23 cellular contexts compared by ENCODE assay signal in the genomic region with DNA sequence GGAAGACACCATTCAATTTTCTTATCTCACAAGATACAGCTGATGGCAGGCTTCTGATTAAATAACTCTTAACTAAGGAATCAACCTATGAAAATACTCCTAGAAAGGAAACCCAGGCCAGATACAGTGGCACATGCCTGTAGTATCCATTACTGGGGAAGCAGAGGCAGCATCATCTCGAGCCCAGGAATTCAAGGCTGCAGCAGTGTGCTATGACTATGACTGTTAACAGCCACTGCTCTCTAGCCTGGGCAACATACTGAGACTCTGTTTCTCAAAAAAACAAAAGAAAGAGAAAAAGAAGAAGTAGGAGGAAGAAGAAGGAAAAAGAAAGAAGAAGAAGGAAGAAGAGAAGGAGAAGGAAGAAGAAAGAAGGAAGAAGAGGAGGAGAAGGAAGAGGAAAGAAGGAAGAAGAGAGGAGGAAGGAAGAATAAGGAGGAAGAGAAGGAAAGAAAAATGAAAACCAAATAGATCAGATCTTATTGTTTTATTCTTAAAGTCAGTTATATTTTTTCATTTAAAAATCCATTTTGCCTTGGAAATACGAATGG.
"Had no signal": no experiment of that assay in that cellular context is flagged by ENCODE, and none has a peak within 500 bp of the region (broad histone marks: within the 10 kb centered on the region; RNA-seq: fewer than 3 reads in every experiment).

No MANE protein-coding gene starts in this region.

- H3K4me1 ChIP-seq: adrenal gland, ascending aorta, prostate gland, upper lobe of left lung had no signal

- H3K27ac Mint-ChIP-seq: activated CD4-positive, alpha-beta T cell treated with anti-CD3 and anti-CD28 coated beads, Interleukin-2, amount 10 ng/mL, durations not matched to agents 7 days and 5 days; activated CD8-positive, alpha-beta T cell treated with anti-CD3 and anti-CD28 coated beads, Interleukin-2, amount 10 ng/mL, durations not matched to agents 7 days and 5 days; activated naive CD8-positive, alpha-beta T cell; activated T-helper 2 cell treated with anti-CD3 and anti-CD28 coated beads, Interferon-gamma antibody, Interleukin-2, Interleukin-4, amounts not matched to agents 10 μg/mL and 5 μg/mL and 100 μg/mL, durations not matched to agents 14 hours and 24 hours and 36 hours; endodermal cell; memory B cell; natural killer cell treated with Interleukin-12 subunit alpha and Interleukin-12 subunit beta and Interleukin-15 and Interleukin-18, amount 100 ng/mL, for 72 hours had no signal

- H3K27me3 Mint-ChIP-seq: activated CD4-positive, alpha-beta T cell treated with anti-CD3 and anti-CD28 coated beads, Interleukin-2, amount 10 ng/mL, durations not matched to agents 7 days and 5 days; activated naive CD8-positive, alpha-beta T cell; memory B cell; natural killer cell treated with Interleukin-12 subunit alpha and Interleukin-12 subunit beta and Interleukin-15 and Interleukin-18, amount 100 ng/mL, for 72 hours had no signal

- H3K27ac ChIP-seq: adrenal gland, ascending aorta, coronary artery, epithelial cell of prostate, heart right ventricle, neutrophil, ovary, prostate gland, upper lobe of left lung had no signal

- H3K4me3 Mint-ChIP-seq: activated CD4-positive, alpha-beta T cell treated with anti-CD3 and anti-CD28 coated beads, Interleukin-2, amount 10 ng/mL, durations not matched to agents 7 days and 5 days; activated CD8-positive, alpha-beta T cell treated with anti-CD3 and anti-CD28 coated beads, Interleukin-2, amount 10 ng/mL, durations not matched to agents 7 days and 5 days; activated naive CD8-positive, alpha-beta T cell; endodermal cell; memory B cell; natural killer cell treated with Interleukin-12 subunit alpha and Interleukin-12 subunit beta and Interleukin-15 and Interleukin-18, amount 100 ng/mL, for 72 hours had no signal

- H3K27me3 ChIP-seq: adrenal gland, ascending aorta, heart right ventricle, neutrophil, ovary, upper lobe of left lung had no signal

- H3K4me1 Mint-ChIP-seq: activated CD4-positive, alpha-beta T cell treated with anti-CD3 and anti-CD28 coated beads, Interleukin-2, amount 10 ng/mL, durations not matched to agents 7 days and 5 days had no signal

- H3K9me3 ChIP-seq: adrenal gland, ascending aorta, heart right ventricle, neutrophil, ovary, prostate gland, upper lobe of left lung had no signal

- H3K4me3 ChIP-seq: adrenal gland, ascending aorta, coronary artery, heart right ventricle, ovary, prostate gland, upper lobe of left lung had no signal

- H3K36me3 ChIP-seq: adrenal gland, ascending aorta, neutrophil, ovary, prostate gland had no signal

- H3K9me3 Mint-ChIP-seq: activated CD4-positive, alpha-beta T cell treated with anti-CD3 and anti-CD28 coated beads, Interleukin-2, amount 10 ng/mL, durations not matched to agents 7 days and 5 days; activated T-helper 2 cell treated with anti-CD3 and anti-CD28 coated beads, Interferon-gamma antibody, Interleukin-2, Interleukin-4, amounts not matched to agents 10 μg/mL and 5 μg/mL and 100 μg/mL, durations not matched to agents 14 hours and 24 hours and 36 hours; endodermal cell; memory B cell; natural killer cell treated with Interleukin-12 subunit alpha and Interleukin-12 subunit beta and Interleukin-15 and Interleukin-18, amount 100 ng/mL, for 72 hours had no signal

- DNase-seq: activated CD4-positive, alpha-beta T cell treated with anti-CD3 and anti-CD28 coated beads, Interleukin-2, amount 10 ng/mL, durations not matched to agents 7 days and 5 days; activated CD8-positive, alpha-beta T cell treated with anti-CD3 and anti-CD28 coated beads, Interleukin-2, amount 10 ng/mL, durations not matched to agents 7 days and 5 days; activated naive CD4-positive, alpha-beta T cell; adrenal gland; central memory CD4-positive, alpha-beta T cell; endodermal cell; heart right ventricle; islet precursor cell; left colon; ovary; stimulated activated CD4-positive, alpha-beta T cell treated with anti-CD3 and anti-CD28 coated beads, Interleukin-12 subunit alpha, Interleukin-12 subunit beta, amount 100 ng/mL, for 4 hours; stimulated activated CD4-positive, alpha-beta T cell treated with anti-CD3 and anti-CD28 coated beads, Interleukin-4, amount 100 ng/mL, for 4 hours; stimulated activated naive CD8-positive, alpha-beta T cell treated with anti-CD3 and anti-CD28 coated beads, Interleukin-15, Interleukin-2, amounts not matched to agents 100 U/mL and 50 U/mL, for 24 hours; upper lobe of left lung had no signal
